In the genomic region with DNA sequence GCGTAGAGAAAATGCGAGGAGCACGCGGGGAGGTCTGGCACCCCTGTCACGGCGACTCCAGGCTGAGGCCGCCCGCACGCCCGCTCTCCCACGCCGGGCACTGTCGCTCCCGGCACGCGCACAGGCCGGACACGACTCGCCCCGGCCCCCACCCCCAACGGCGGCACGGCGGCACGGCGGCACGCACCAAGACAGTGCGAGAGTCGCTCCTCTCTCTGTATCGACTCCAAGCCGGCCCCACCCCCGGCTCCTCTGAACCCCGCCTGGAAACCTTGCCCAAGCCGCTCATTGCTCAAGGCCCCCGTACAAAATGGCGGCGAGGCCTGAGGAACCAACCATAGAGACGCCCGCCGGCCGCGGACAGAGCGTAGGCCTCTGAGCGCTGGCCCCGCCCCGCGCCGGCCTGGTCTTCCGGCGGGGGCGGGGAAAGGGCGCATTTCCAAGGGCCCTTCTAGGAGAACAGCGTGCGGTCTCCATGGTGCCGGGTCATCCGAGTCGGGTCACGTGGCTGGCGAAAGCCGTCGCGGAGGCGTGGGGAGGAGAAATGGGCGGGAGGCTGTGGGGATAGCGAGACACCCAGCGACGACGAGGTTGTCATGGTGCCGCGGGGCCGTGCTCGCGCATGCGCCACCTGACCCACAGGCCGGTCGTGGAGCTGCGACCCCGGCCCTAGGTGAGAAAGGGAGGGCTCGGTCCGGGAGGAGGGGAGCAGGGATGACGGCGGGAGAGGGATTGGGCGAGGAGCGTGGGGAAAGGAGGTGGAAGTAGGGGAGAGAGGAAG, we compare ENCODE assay signal across 8 cellular contexts. TPM values are rescaled to one million over a fixed set of nuclear protein-coding genes. Genes with fewer than 3 reads are reported as not detected.
DNase-seq lines count a peak whose midpoint lies in the region; ATAC-seq and TF ChIP-seq lines count a peak whose summit lies in the region.

A gene with protein sequence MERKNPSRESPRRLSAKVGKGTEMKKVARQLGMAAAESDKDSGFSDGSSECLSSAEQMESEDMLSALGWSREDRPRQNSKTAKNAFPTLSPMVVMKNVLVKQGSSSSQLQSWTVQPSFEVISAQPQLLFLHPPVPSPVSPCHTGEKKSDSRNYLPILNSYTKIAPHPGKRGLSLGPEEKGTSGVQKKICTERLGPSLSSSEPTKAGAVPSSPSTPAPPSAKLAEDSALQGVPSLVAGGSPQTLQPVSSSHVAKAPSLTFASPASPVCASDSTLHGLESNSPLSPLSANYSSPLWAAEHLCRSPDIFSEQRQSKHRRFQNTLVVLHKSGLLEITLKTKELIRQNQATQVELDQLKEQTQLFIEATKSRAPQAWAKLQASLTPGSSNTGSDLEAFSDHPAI (plus strand): TSS at position 570 of the 781 bp plus-strand sequence. CDS start 7,451 bp downstream, outside the sequence.

- TF ChIP-seq CTCF in C4-2B (conservative IDR thresholded peaks at IDR 0.05) (no peak), left lung (IDR thresholded peaks at IDR 0.05) (peak in 1 of 2 donors; percentile 8)

- peak within 1 kb of the TSS; percentile 96 for H3K27ac ChIP-seq in C4-2B
- peak within 1 kb of the TSS; percentile 97 for H3K27ac ChIP-seq in left lung

- peak; percentile 92 for ATAC-seq in GM19395 (IDR thresholded peaks at IDR 0.05; ENCODE audit: unreplicated experiment)
- peak; percentile 80 for ATAC-seq in HG03565 (IDR thresholded peaks at IDR 0.05; ENCODE audit: unreplicated experiment)
- ATAC-seq in left lung: peak; percentile 95

- peaks cover 10 to 45% of the 10 kb centered on the region in 2 donors for H3K4me1 ChIP-seq in left lung

- intact Hi-C loops in left lung (cut with DNase I): no loop called here

- H3K4me3 ChIP-seq in left lung: peak within 1 kb of the TSS; percentile 69 to 70

- H3K27me3 ChIP-seq in left lung: no peaks in the 10 kb centered on the region

- no peaks in the 10 kb centered on the region for H3K36me3 ChIP-seq in left lung

- DNase-seq in NCI-H774 (lab: John Stamatoyannopoulos, UW) (peak; percentile 95), dermis blood vessel endothelial cell (peak; percentile 100), left lung (peak; percentile 100)
- peak; percentile 99 to 100 for DNase-seq in activated CD4-positive, alpha-beta T cell treated with anti-CD3 and anti-CD28 coated beads, Interleukin-2, amount 50 U/mL, for 4 hours
- DNase-seq in stimulated activated CD4-positive, alpha-beta T cell treated with anti-CD3 and anti-CD28 coated beads, Interleukin-2, amount 100 ng/mL, for 48 hours: peak; percentile 97

- no peaks in the 10 kb centered on the region for H3K9me3 ChIP-seq in left lung

RNA-seq across cellular contexts. Expression of the gene that starts here (rescaled TPM):
- total RNA-seq in dermis blood vessel endothelial cell (13.5 and 14.1 TPM in 2 replicates), left lung (10 to 100 TPM; 18.6 to 19.8 TPM)

Comparison
In these comparisons a context has a peak if more than half of its experiments do, and no peak if none do; other contexts are left out.
1. Peak in every context shown above with its lines: DNase-seq, ATAC-seq, H3K4me3 ChIP-seq and H3K27ac ChIP-seq.